In genomic region chr11:96119211-96119610, GRCh38 we compare ENCODE assay signal across 8 cellular contexts.
"Had no signal": no experiment of that assay in that cellular context is flagged by ENCODE, and none has a peak within 500 bp of the region (broad histone marks: within the 10 kb centered on the region; RNA-seq: fewer than 3 reads in every experiment).

No MANE protein-coding gene starts in this region.

- H3K36me3 ChIP-seq: HAP-1 had no signal

- ATAC-seq: HCT116, K562 had no signal

- H3K4me3 Mint-ChIP-seq: HFFc6 had no signal

- H3K9me3 Mint-ChIP-seq: HFFc6 had no signal

- H3K4me3 ChIP-seq: HAP-1, K562 had no signal

- H3K27ac Mint-ChIP-seq: HFFc6 had no signal

- DNase-seq: GOT3, H7, HFFc6, IMR-90, KG1 had no signal
